Comparison of ENCODE assay signal across 8 cellular contexts in the genomic region with DNA sequence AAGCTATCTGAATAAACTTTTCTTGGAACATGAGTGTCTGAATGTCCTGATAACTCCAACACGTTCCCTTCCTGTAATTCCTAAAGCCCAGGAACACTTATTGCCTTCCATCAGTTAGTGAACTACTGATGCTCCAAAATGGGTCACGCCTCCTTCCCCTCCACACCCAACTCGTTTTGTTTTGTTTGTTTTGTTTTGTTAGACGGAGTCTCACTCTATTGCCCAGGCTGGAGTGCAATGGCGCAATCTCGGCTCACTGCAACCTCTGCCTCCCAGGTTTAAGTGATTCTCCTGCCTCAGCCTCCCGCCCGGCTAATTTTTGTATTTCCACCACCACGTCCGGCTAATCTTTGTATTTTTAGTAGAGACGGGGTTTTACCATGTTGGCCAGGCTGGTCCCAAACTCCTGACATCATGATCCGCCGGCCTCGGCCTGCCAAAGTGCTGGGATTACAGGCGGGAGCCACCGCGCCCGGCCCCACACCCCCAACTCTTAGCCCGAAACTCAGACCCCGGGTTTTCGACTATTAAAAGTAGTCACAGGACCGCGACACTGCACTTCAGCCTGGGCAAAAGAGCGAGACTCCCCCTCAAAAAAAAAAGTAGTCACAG. TPM values are rescaled to one million over a fixed set of nuclear protein-coding genes. Genes with fewer than 3 reads are reported as not detected.
DNase-seq lines count a peak whose midpoint lies in the region; ATAC-seq, FAIRE-seq and TF ChIP-seq lines count a peak whose summit lies in the region.

No MANE protein-coding gene starts in this region.

- intact Hi-C loops in gastrocnemius medialis (cut with DNase I; ENCODE audit: low total_unique reads) (no loop called here), posterior vena cava (cut with DNase I) (loop anchor here in 1 of 2 donors (5.0 kb wide), 1 partner anchor 938 kb away; no protein-coding TSS in a partner anchor)

- peaks cover 12 to 37% (median 23%) of the 10 kb centered on the region in 10 experiments for H3K4me1 ChIP-seq in BLaER1 treated with 17β-estradiol and CSF1 and Interleukin-3, amounts not matched to agents 10 nM and 100 nM
- H3K4me1 ChIP-seq in Peyer's patch (peaks cover 0 to 11% (median 5%) of the 10 kb centered on the region in 4 donors), gastrocnemius medialis (peaks cover 13 to 29% of the 10 kb centered on the region in 2 donors)

- peaks cover 0 to 41% (median 21%) of the 10 kb centered on the region in 11 experiments; a peak in 15 of 22 replicates for H3K36me3 ChIP-seq in BLaER1 treated with 17β-estradiol and CSF1 and Interleukin-3, amounts not matched to agents 10 nM and 100 nM
- H3K36me3 ChIP-seq in Peyer's patch (no peaks in the 10 kb centered on the region), gastrocnemius medialis (no peaks in the 10 kb centered on the region)

- ATAC-seq in GM21619 (IDR thresholded peaks at IDR 0.05; ENCODE audit: unreplicated experiment) (peak; percentile 12), gastrocnemius medialis (peak; percentile 18 to 29)

- peaks cover 0 to under 1% (median 0%) of the 10 kb centered on the region in 11 experiments; a peak in 2 of 22 replicates for H3K9me3 ChIP-seq in BLaER1 treated with 17β-estradiol and CSF1 and Interleukin-3, amounts not matched to agents 10 nM and 100 nM (replicated peaks in 1 of 11)
- H3K9me3 ChIP-seq in Peyer's patch (no peaks in the 10 kb centered on the region), gastrocnemius medialis (no peaks in the 10 kb centered on the region)

- in situ Hi-C loops in gastrocnemius medialis (cut with MboI; ENCODE audit: low sequenced_read_pairs in 4 of 4): no loop called here

- peak overlapping the region; percentile 73 to 91 (median 86) for H3K4me2 ChIP-seq in BLaER1 treated with 17β-estradiol and CSF1 and Interleukin-3, amounts not matched to agents 10 nM and 100 nM

- no peak for TF ChIP-seq CTCF in Peyer's patch (IDR thresholded peaks at IDR 0.05)
- TF ChIP-seq CTCF in fibroblast of the aortic adventitia (IDR thresholded peaks at IDR 0.05; ENCODE audit: insufficient read depth, low read length): no peak
- no peak for TF ChIP-seq CTCF in gastrocnemius medialis (IDR thresholded peaks at IDR 0.05 in 4 of 5, conservative IDR thresholded peaks at IDR 0.05 in 1 of 5)

- peak overlapping the region; percentile 84 to 93 (median 88) for H3K27ac ChIP-seq in BLaER1 treated with 17β-estradiol and CSF1 and Interleukin-3, amounts not matched to agents 10 nM and 100 nM
- H3K27ac ChIP-seq in Peyer's patch (peak overlapping the region; percentile 62 to 87 (median 76)), gastrocnemius medialis (peak overlapping the region; percentile 81 to 93 (median 88))

- no peak for TF ChIP-seq POLR2A in Peyer's patch (IDR thresholded peaks at IDR 0.05)
- no peak for TF ChIP-seq POLR2A in gastrocnemius medialis (IDR thresholded peaks at IDR 0.05)
- TF ChIP-seq POLR2A in GM12892 (IDR thresholded peaks at IDR 0.05; ENCODE audit: low read depth, low read length): no peak

- no peaks in the 10 kb centered on the region for H3K27me3 ChIP-seq in BLaER1 treated with 17β-estradiol and CSF1 and Interleukin-3, amounts not matched to agents 10 nM and 100 nM
- H3K27me3 ChIP-seq in Peyer's patch: no peaks in the 10 kb centered on the region
- H3K27me3 ChIP-seq in gastrocnemius medialis: no peaks in the 10 kb centered on the region

- peak overlapping the region; percentile 83 to 99 (median 92) for H3K4me3 ChIP-seq in BLaER1 treated with 17β-estradiol and CSF1 and Interleukin-3, amounts not matched to agents 10 nM and 100 nM
- H3K4me3 ChIP-seq in Peyer's patch (peak overlapping the region; percentile 73 to 95 (median 76)), fibroblast of the aortic adventitia (ENCODE audit: low read depth, low read length) (peak overlapping the region; percentile 85), gastrocnemius medialis (peak overlapping the region; percentile 87 to 99 (median 96))

- H4K20me1 ChIP-seq in BLaER1 treated with 17β-estradiol and CSF1 and Interleukin-3, amounts not matched to agents 10 nM and 100 nM: peaks cover 0 to 48% (median 30%) of the 10 kb centered on the region in 11 experiments; a peak in 17 of 22 replicates

- FAIRE-seq in GM12892 (lab: Jason Lieb, UNC): no peak

- H3K9ac ChIP-seq in BLaER1 treated with 17β-estradiol and CSF1 and Interleukin-3, amounts not matched to agents 10 nM and 100 nM: peak overlapping the region; percentile 87 to 97 (median 93)

- DNase-seq in Peyer's patch (peak in 1 of 3 donors; percentile 54), fibroblast of the aortic adventitia (ENCODE audit: low read depth) (peak; percentile 9), gastrocnemius medialis (no peak), posterior vena cava (ENCODE audit: low spot score) (no peak), NCI-H2081 (lab: John Stamatoyannopoulos, UW) (no peak), GM12892 (ENCODE audit: insufficient read length) (no peak)

RNA-seq across cellular contexts. Expression of gene IER3IP1, which starts 0.8 kb away (rescaled TPM):
- total RNA-seq in Peyer's patch: 10 to 100 TPM in 1 of 4 donors, 1 to 10 TPM in 3; 8.1 to 11.1 (median 8.8) TPM
- total RNA-seq in fibroblast of the aortic adventitia (ENCODE audit: low replicate concordance): 10.5 and 24.8 TPM in 2 replicates
- total RNA-seq in gastrocnemius medialis: 10 to 100 TPM; 13.0 to 17.0 (median 14.3) TPM
- total RNA-seq in posterior vena cava: 10 to 100 TPM; 11.1 to 13.7 TPM
- 18.0 TPM for polyA plus RNA-seq in GM12892 (2012; ENCODE audit: missing spikeins)

RNA-seq across cellular contexts. Expression of gene HDHD2, which starts 25.1 kb away (rescaled TPM):
- total RNA-seq in Peyer's patch: 10 to 100 TPM; 16.5 to 34.4 (median 27.6) TPM
- 24.3 and 49.7 TPM in 2 replicates for total RNA-seq in fibroblast of the aortic adventitia (ENCODE audit: low replicate concordance)
- total RNA-seq in gastrocnemius medialis: 10 to 100 TPM in 3 of 4 donors, 1 to 10 TPM in 1; 5.4 to 21.8 (median 11.9) TPM
- total RNA-seq in posterior vena cava: 10 to 100 TPM; 28.7 to 30.6 TPM
- 14.7 TPM for polyA plus RNA-seq in GM12892 (2012; ENCODE audit: missing spikeins)
